In the genomic region with DNA sequence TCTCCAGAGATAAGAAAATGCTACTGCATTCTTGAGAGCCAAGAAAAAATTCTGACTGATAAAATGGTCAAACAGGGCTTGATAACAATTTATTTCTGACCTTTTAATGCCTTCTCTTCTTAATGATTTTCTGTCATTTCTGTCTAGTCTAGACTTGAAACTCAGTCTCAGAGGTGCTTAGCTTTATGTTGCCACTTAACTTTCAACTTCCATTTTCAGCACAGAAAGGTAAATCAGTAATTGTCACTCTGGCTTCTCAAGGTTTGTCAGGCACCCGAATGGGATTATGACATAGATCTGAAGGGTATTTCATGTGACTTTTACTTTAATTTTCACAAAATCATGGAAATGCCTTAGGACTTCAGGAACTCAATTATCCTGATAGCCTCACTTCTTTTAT, we compare ENCODE assay signal across 22 cellular contexts.
"Had no signal": no experiment of that assay in that cellular context is flagged by ENCODE, and none has a peak within 500 bp of the region (broad histone marks: within the 10 kb centered on the region; RNA-seq: fewer than 3 reads in every experiment).

No MANE protein-coding gene starts in this region.

- FAIRE-seq: urothelium cell line had no signal

- DNase-seq: colonic mucosa; dermis blood vessel endothelial cell; effector memory CD4-positive, alpha-beta T cell; foreskin keratinocyte; heart left ventricle; kidney; left cardiac atrium; left lung; mesenchymal stem cell; midbrain; naive thymus-derived CD4-positive, alpha-beta T cell; nucleus accumbens; stimulated activated CD4-positive, alpha-beta T cell treated with anti-CD3 and anti-CD28 coated beads, Interleukin-12 subunit alpha, Interleukin-12 subunit beta, amount 100 ng/mL, for 4 hours; stimulated activated CD4-positive, alpha-beta T cell treated with anti-CD3 and anti-CD28 coated beads, Interleukin-1b, Interleukin-23, amount 100 ng/mL, for 48 hours; stimulated activated CD4-positive, alpha-beta T cell treated with anti-CD3 and anti-CD28 coated beads, Interleukin-4, amount 100 ng/mL, for 1 hour; stimulated activated naive CD8-positive, alpha-beta T cell treated with anti-CD3 and anti-CD28 coated beads, Interleukin-15, Interleukin-2, amounts not matched to agents 100 U/mL and 50 U/mL, for 24 hours; substantia nigra had no signal

- H3K4me3 Mint-ChIP-seq: naive thymus-derived CD4-positive, alpha-beta T cell; nephron; stimulated activated memory B cell treated with anti-CD40 and anti-IgM and Interleukin-4, amounts not matched to agents 10 μg/mL and 1 μg/mL and 100 μg/mL, for 72 hours had no signal

- H3K9me3 Mint-ChIP-seq: stimulated activated memory B cell treated with anti-CD40 and anti-IgM and Interleukin-4, amounts not matched to agents 10 μg/mL and 1 μg/mL and 100 μg/mL, for 72 hours had no signal

- H3K4me1 Mint-ChIP-seq: naive thymus-derived CD4-positive, alpha-beta T cell; stimulated activated memory B cell treated with anti-CD40 and anti-IgM and Interleukin-4, amounts not matched to agents 10 μg/mL and 1 μg/mL and 100 μg/mL, for 72 hours had no signal

- H3K27ac Mint-ChIP-seq: naive thymus-derived CD4-positive, alpha-beta T cell; nephron; stimulated activated memory B cell treated with anti-CD40 and anti-IgM and Interleukin-4, amounts not matched to agents 10 μg/mL and 1 μg/mL and 100 μg/mL, for 72 hours had no signal

- H3K27me3 Mint-ChIP-seq: stimulated activated memory B cell treated with anti-CD40 and anti-IgM and Interleukin-4, amounts not matched to agents 10 μg/mL and 1 μg/mL and 100 μg/mL, for 72 hours had no signal

- H3K36me3 Mint-ChIP-seq: naive thymus-derived CD4-positive, alpha-beta T cell; stimulated activated memory B cell treated with anti-CD40 and anti-IgM and Interleukin-4, amounts not matched to agents 10 μg/mL and 1 μg/mL and 100 μg/mL, for 72 hours had no signal

- ATAC-seq: foreskin keratinocyte; gastroesophageal sphincter; heart left ventricle; left cardiac atrium; left lung; naive thymus-derived CD4-positive, alpha-beta T cell; sciatic nerve; stimulated activated memory B cell treated with anti-CD40 and anti-IgM and Interleukin-4, amounts not matched to agents 10 μg/mL and 1 μg/mL and 100 μg/mL, for 72 hours; stimulated activated naive CD8-positive, alpha-beta T cell treated with anti-CD3 and anti-CD28 coated beads, Interleukin-15, Interleukin-2, amounts not matched to agents 100 U/mL and 50 U/mL, for 24 hours had no signal
